Comparison of ENCODE assay signal across 8 cellular contexts in the genomic region with DNA sequence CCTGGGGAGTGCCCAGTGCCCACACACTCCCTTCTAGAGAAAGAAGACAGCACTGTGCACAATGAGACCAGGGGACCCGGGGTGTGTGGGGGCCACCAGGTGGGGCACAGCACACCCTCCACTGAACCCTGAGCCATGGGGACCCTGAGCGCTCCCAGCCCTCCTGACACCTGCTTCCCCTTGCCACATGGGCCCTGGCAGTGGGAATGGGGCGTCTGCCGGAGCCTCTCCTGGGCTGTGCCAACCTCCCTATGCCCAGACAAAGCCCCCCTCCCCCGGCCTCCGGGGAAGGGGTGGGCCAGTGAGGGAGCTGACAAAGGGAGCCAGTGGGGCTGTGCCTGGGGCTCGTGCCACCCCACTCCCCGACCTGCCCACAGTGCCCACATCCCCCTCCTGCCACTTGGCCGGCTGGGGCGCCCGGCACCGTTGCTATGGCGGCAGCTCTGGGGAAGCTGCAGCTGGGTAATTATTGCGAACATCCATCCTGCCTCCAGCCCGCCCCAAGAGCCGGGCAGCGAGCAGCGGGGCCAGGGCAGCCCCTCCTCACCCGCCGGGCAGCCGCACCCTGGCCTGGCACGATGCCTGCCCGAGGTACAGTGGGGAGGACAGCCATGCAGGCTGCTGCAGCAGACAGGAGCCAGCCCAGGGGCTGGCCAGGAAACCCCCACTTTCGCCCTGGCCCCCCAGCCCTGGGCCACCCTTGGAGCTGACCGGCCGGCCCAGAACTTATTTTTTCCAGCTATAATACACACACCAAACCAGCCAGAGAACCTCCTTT. TPM values are rescaled to one million over a fixed set of nuclear protein-coding genes. Genes with fewer than 3 reads are reported as not detected.
DNase-seq lines count a peak whose midpoint lies in the region; ATAC-seq and TF ChIP-seq lines count a peak whose summit lies in the region.

No MANE protein-coding gene starts in this region.

- H3K27me3 ChIP-seq in parathyroid adenoma (ENCODE audit: control insufficient read depth, insufficient read depth, low read length): no peaks in the 10 kb centered on the region

- H3K36me3 Mint-ChIP-seq in activated naive CD4-positive, alpha-beta T cell treated with anti-CD3 and anti-CD28 coated beads, Interleukin-2, amount 50 U/mL, for 24 hours: no peaks in the 10 kb centered on the region
- H3K36me3 Mint-ChIP-seq in brain: no peaks in the 10 kb centered on the region
- no peaks in the 10 kb centered on the region for H3K36me3 Mint-ChIP-seq in activated CD4-positive, alpha-beta T cell treated with anti-CD3 and anti-CD28 coated beads, Interleukin-2, amount 10 ng/mL, durations not matched to agents 7 days and 5 days (ENCODE audit: low read depth)
- H3K36me3 Mint-ChIP-seq in glutamatergic neuron (ENCODE audit: unreplicated experiment): no peaks in the 10 kb centered on the region

- TF ChIP-seq CTCF in brain (conservative IDR thresholded peaks at IDR 0.05): no peak
- TF ChIP-seq CTCF in parathyroid adenoma (IDR thresholded peaks at IDR 0.05): no peak
- no peak for TF ChIP-seq CTCF in glutamatergic neuron (IDR thresholded peaks at IDR 0.05; ENCODE audit: partially characterized antibody, unreplicated experiment)

- DNase-seq in activated naive CD4-positive, alpha-beta T cell treated with Interleukin-2 at 50 U/mL for 16 hours: no peak
- DNase-seq in NCI-H2107 treated with DMSO at 0.1 percent for 48 hours (lab: John Stamatoyannopoulos, UW; ENCODE audit: unreplicated experiment): peak; percentile 55
- no peak for DNase-seq in activated CD4-positive, alpha-beta T cell treated with anti-CD3 and anti-CD28 coated beads, Interleukin-2, amount 10 ng/mL, durations not matched to agents 7 days and 5 days
- no peak for DNase-seq in glutamatergic neuron

- CTCF ChIA-PET in activated CD4-positive, alpha-beta T cell treated with anti-CD3 and anti-CD28 coated beads, Interleukin-2, amount 10 ng/mL, durations not matched to agents 7 days and 5 days (lab: Charles Lee): interaction anchor here (0.8 to 1.4 kb wide), 2 partner anchors 8 to 26 kb away, joined by 3 read pairs; no protein-coding TSS in a partner anchor

- H3K36me3 ChIP-seq in parathyroid adenoma (ENCODE audit: control insufficient read depth, insufficient read depth, low read length): no peaks in the 10 kb centered on the region

- no peaks in the 10 kb centered on the region for H3K9me3 Mint-ChIP-seq in activated naive CD4-positive, alpha-beta T cell treated with anti-CD3 and anti-CD28 coated beads, Interleukin-2, amount 50 U/mL, for 24 hours
- no peaks in the 10 kb centered on the region for H3K9me3 Mint-ChIP-seq in brain
- no peaks in the 10 kb centered on the region for H3K9me3 Mint-ChIP-seq in activated CD4-positive, alpha-beta T cell treated with anti-CD3 and anti-CD28 coated beads, Interleukin-2, amount 10 ng/mL, durations not matched to agents 7 days and 5 days
- peaks cover 8% of the 10 kb centered on the region for H3K9me3 Mint-ChIP-seq in glutamatergic neuron (ENCODE audit: unreplicated experiment)

- peak overlapping the region; percentile 33 for H3K4me3 Mint-ChIP-seq in activated naive CD4-positive, alpha-beta T cell treated with anti-CD3 and anti-CD28 coated beads, Interleukin-2, amount 50 U/mL, for 24 hours
- H3K4me3 Mint-ChIP-seq in brain (peak overlapping the region in 3 of 5 experiments; percentile 27 to 33 (median 28)), glutamatergic neuron (ENCODE audit: unreplicated experiment) (no peak overlapping the region)
- no peak overlapping the region for H3K4me3 Mint-ChIP-seq in activated CD4-positive, alpha-beta T cell treated with anti-CD3 and anti-CD28 coated beads, Interleukin-2, amount 10 ng/mL, durations not matched to agents 7 days and 5 days

- H3K27ac Mint-ChIP-seq in activated naive CD4-positive, alpha-beta T cell treated with anti-CD3 and anti-CD28 coated beads, Interleukin-2, amount 50 U/mL, for 24 hours: no peak overlapping the region
- H3K27ac Mint-ChIP-seq in brain (peak overlapping the region; percentile 40 to 95 (median 81)), glutamatergic neuron (ENCODE audit: unreplicated experiment) (no peak overlapping the region)
- H3K27ac Mint-ChIP-seq in activated CD4-positive, alpha-beta T cell treated with anti-CD3 and anti-CD28 coated beads, Interleukin-2, amount 10 ng/mL, durations not matched to agents 7 days and 5 days: no peak overlapping the region

- peak overlapping the region; percentile 30 for H3K4me2 ChIP-seq in parathyroid adenoma (ENCODE audit: low read length)

- H3K4me1 Mint-ChIP-seq in activated naive CD4-positive, alpha-beta T cell treated with anti-CD3 and anti-CD28 coated beads, Interleukin-2, amount 50 U/mL, for 24 hours: peaks cover 10% of the 10 kb centered on the region
- H3K4me1 Mint-ChIP-seq in brain: peaks cover 50% of the 10 kb centered on the region
- peaks cover 2% of the 10 kb centered on the region for H3K4me1 Mint-ChIP-seq in activated CD4-positive, alpha-beta T cell treated with anti-CD3 and anti-CD28 coated beads, Interleukin-2, amount 10 ng/mL, durations not matched to agents 7 days and 5 days
- peaks cover 18% of the 10 kb centered on the region for H3K4me1 Mint-ChIP-seq in glutamatergic neuron (ENCODE audit: low read depth, unreplicated experiment)

- no peaks in the 10 kb centered on the region for H3K79me2 ChIP-seq in parathyroid adenoma

- peaks cover 4% of the 10 kb centered on the region for H3K27me3 Mint-ChIP-seq in activated naive CD4-positive, alpha-beta T cell treated with anti-CD3 and anti-CD28 coated beads, Interleukin-2, amount 50 U/mL, for 24 hours
- H3K27me3 Mint-ChIP-seq in brain (peaks cover 8% of the 10 kb centered on the region), glutamatergic neuron (ENCODE audit: unreplicated experiment) (peaks cover 27% of the 10 kb centered on the region)
- H3K27me3 Mint-ChIP-seq in activated CD4-positive, alpha-beta T cell treated with anti-CD3 and anti-CD28 coated beads, Interleukin-2, amount 10 ng/mL, durations not matched to agents 7 days and 5 days: no peaks in the 10 kb centered on the region

- H3K4me1 ChIP-seq in parathyroid adenoma: peaks cover 9% of the 10 kb centered on the region

- H3K27ac ChIP-seq in parathyroid adenoma: no peak overlapping the region

- POLR2A ChIA-PET in activated CD4-positive, alpha-beta T cell treated with anti-CD3 and anti-CD28 coated beads, Interleukin-2, amount 10 ng/mL, durations not matched to agents 7 days and 5 days (lab: Charles Lee): no interaction called here

- ATAC-seq in GM21717 (IDR thresholded peaks at IDR 0.05; ENCODE audit: unreplicated experiment): no peak

- peak overlapping the region; percentile 88 for H2AFZ ChIP-seq in parathyroid adenoma

- H3K4me3 ChIP-seq in parathyroid adenoma (ENCODE audit: low read depth, low read length): no peak overlapping the region

- H3K9me3 ChIP-seq in parathyroid adenoma (ENCODE audit: control insufficient read depth, low read length): no peaks in the 10 kb centered on the region

- H3K9ac ChIP-seq in parathyroid adenoma: no peak overlapping the region

RNA-seq across cellular contexts. Expression of gene NOL4L, which starts 41.9 kb away (rescaled TPM):
- 36.1 TPM for polyA plus RNA-seq in brain (ENCODE audit: insufficient read depth, low read depth, low replicate concordance)
- total RNA-seq in activated CD4-positive, alpha-beta T cell treated with anti-CD3 and anti-CD28 coated beads, Interleukin-2, amount 10 ng/mL, durations not matched to agents 7 days and 5 days: 10 to 100 TPM; 26.1 to 27.4 TPM
- 106 TPM for total RNA-seq in glutamatergic neuron (ENCODE audit: unreplicated experiment)

RNA-seq across cellular contexts. Expression of gene C20orf203, which starts 46.7 kb away (rescaled TPM):
- not detected for polyA plus RNA-seq in brain (ENCODE audit: insufficient read depth, low read depth, low replicate concordance)
- total RNA-seq in activated CD4-positive, alpha-beta T cell treated with anti-CD3 and anti-CD28 coated beads, Interleukin-2, amount 10 ng/mL, durations not matched to agents 7 days and 5 days: under 1 TPM; 0.07 to 0.08 TPM
- total RNA-seq in glutamatergic neuron (ENCODE audit: unreplicated experiment): 0.25 TPM

Comparison
In these comparisons a context has a peak if more than half of its experiments do, and no peak if none do; other contexts are left out.
1. H3K27ac Mint-ChIP-seq: peak in brain (5 of 5); none in activated naive CD4-positive, alpha-beta T cell treated with anti-CD3 and anti-CD28 coated beads, Interleukin-2, amount 50 U/mL, for 24 hours (single experiment), activated CD4-positive, alpha-beta T cell treated with anti-CD3 and anti-CD28 coated beads, Interleukin-2, amount 10 ng/mL, durations not matched to agents 7 days and 5 days (single experiment) and glutamatergic neuron (single experiment).
2. H3K4me3 Mint-ChIP-seq: peak in activated naive CD4-positive, alpha-beta T cell treated with anti-CD3 and anti-CD28 coated beads, Interleukin-2, amount 50 U/mL, for 24 hours (single experiment) and brain (3 of 5); none in activated CD4-positive, alpha-beta T cell treated with anti-CD3 and anti-CD28 coated beads, Interleukin-2, amount 10 ng/mL, durations not matched to agents 7 days and 5 days (single experiment) and glutamatergic neuron (single experiment).